21 cellular contexts compared by ENCODE assay signal in genomic region chr7:85022064-85022697, GRCh38.
"Had no signal": no experiment of that assay in that cellular context is flagged by ENCODE, and none has a peak within 500 bp of the region (broad histone marks: within the 10 kb centered on the region; RNA-seq: fewer than 3 reads in every experiment).

No MANE protein-coding gene starts in this region.

- H3K36me3 Mint-ChIP-seq: natural killer cell treated with Interleukin-12 subunit alpha and Interleukin-12 subunit beta and Interleukin-15 and Interleukin-18, amount 100 ng/mL, for 72 hours had no signal

- H3K4me3 Mint-ChIP-seq: activated CD4-positive, alpha-beta T cell treated with anti-CD3 and anti-CD28 coated beads, Interleukin-2, amount 10 ng/mL, durations not matched to agents 7 days and 5 days; activated CD8-positive, alpha-beta T cell treated with anti-CD3 and anti-CD28 coated beads, Interleukin-2, amount 10 ng/mL, durations not matched to agents 7 days and 5 days; activated naive CD4-positive, alpha-beta T cell treated with anti-CD3 and anti-CD28 coated beads for 36 hours; activated T-cell treated with anti-CD3 and anti-CD28 coated beads, Interleukin-2, amount 50 U/mL, for 24 hours; central memory CD8-positive, alpha-beta T cell; mesothelial cell of epicardium; natural killer cell treated with Interleukin-12 subunit alpha and Interleukin-12 subunit beta and Interleukin-15 and Interleukin-18, amount 100 ng/mL, for 72 hours; stimulated activated naive CD8-positive, alpha-beta T cell treated with anti-CD3 and anti-CD28 coated beads, Interleukin-15, amount 100 ng/mL, for 72 hours had no signal

- H3K4me1 ChIP-seq: gastrocnemius medialis, left lung, parathyroid adenoma, suprapubic skin, vagina had no signal

- H3K9me3 Mint-ChIP-seq: activated CD4-positive, alpha-beta T cell treated with anti-CD3 and anti-CD28 coated beads, Interleukin-2, amount 10 ng/mL, durations not matched to agents 7 days and 5 days; activated naive CD4-positive, alpha-beta T cell treated with anti-CD3 and anti-CD28 coated beads for 36 hours; activated T-cell treated with anti-CD3 and anti-CD28 coated beads, Interleukin-2, amount 50 U/mL, for 24 hours; mesothelial cell of epicardium; stimulated activated naive CD8-positive, alpha-beta T cell treated with anti-CD3 and anti-CD28 coated beads, Interleukin-15, amount 100 ng/mL, for 72 hours had no signal

- H3K9me3 ChIP-seq: gastrocnemius medialis, heart left ventricle, left lung, neutrophil, suprapubic skin, transverse colon, vagina had no signal

- H3K4me3 ChIP-seq: coronary artery, gastrocnemius medialis, heart left ventricle, left lung, smooth muscle cell, suprapubic skin, transverse colon, vagina had no signal

- H3K27ac ChIP-seq: brain microvascular endothelial cell, coronary artery, gastrocnemius medialis, heart left ventricle, left lung, neutrophil, parathyroid adenoma, suprapubic skin, transverse colon, vagina had no signal

- H3K27me3 Mint-ChIP-seq: activated T-cell treated with anti-CD3 and anti-CD28 coated beads, Interleukin-2, amount 50 U/mL, for 24 hours; central memory CD8-positive, alpha-beta T cell; natural killer cell treated with Interleukin-12 subunit alpha and Interleukin-12 subunit beta and Interleukin-15 and Interleukin-18, amount 100 ng/mL, for 72 hours had no signal

- DNase-seq: activated CD8-positive, alpha-beta T cell treated with anti-CD3 and anti-CD28 coated beads, Interleukin-2, amount 10 ng/mL, durations not matched to agents 7 days and 5 days; activated naive CD4-positive, alpha-beta T cell treated with anti-CD3 and anti-CD28 coated beads for 36 hours; activated T-cell treated with anti-CD3 and anti-CD28 coated beads, Interleukin-2, amount 50 U/mL, for 24 hours; brain microvascular endothelial cell; gastrocnemius medialis; heart left ventricle; kidney; left lung; stimulated activated CD4-positive, alpha-beta T cell treated with anti-CD3 and anti-CD28 coated beads, Interleukin-4, amount 100 ng/mL, for 1 hour; stimulated activated naive CD8-positive, alpha-beta T cell treated with anti-CD3 and anti-CD28 coated beads, Interleukin-15, amount 100 ng/mL, for 72 hours; transverse colon had no signal

- H3K36me3 ChIP-seq: brain microvascular endothelial cell, gastrocnemius medialis, heart left ventricle, left lung, neutrophil, suprapubic skin, transverse colon, vagina had no signal

- H3K4me1 Mint-ChIP-seq: activated CD4-positive, alpha-beta T cell treated with anti-CD3 and anti-CD28 coated beads, Interleukin-2, amount 10 ng/mL, durations not matched to agents 7 days and 5 days; central memory CD8-positive, alpha-beta T cell; stimulated activated naive CD8-positive, alpha-beta T cell treated with anti-CD3 and anti-CD28 coated beads, Interleukin-15, amount 100 ng/mL, for 72 hours had no signal

- H3K27ac Mint-ChIP-seq: activated CD4-positive, alpha-beta T cell treated with anti-CD3 and anti-CD28 coated beads, Interleukin-2, amount 10 ng/mL, durations not matched to agents 7 days and 5 days; activated CD8-positive, alpha-beta T cell treated with anti-CD3 and anti-CD28 coated beads, Interleukin-2, amount 10 ng/mL, durations not matched to agents 7 days and 5 days; activated naive CD4-positive, alpha-beta T cell treated with anti-CD3 and anti-CD28 coated beads for 36 hours; activated T-cell treated with anti-CD3 and anti-CD28 coated beads, Interleukin-2, amount 50 U/mL, for 24 hours; mesothelial cell of epicardium; natural killer cell treated with Interleukin-12 subunit alpha and Interleukin-12 subunit beta and Interleukin-15 and Interleukin-18, amount 100 ng/mL, for 72 hours; stimulated activated naive CD8-positive, alpha-beta T cell treated with anti-CD3 and anti-CD28 coated beads, Interleukin-15, amount 100 ng/mL, for 72 hours had no signal
